8 cellular contexts compared by ENCODE assay signal in the genomic region with DNA sequence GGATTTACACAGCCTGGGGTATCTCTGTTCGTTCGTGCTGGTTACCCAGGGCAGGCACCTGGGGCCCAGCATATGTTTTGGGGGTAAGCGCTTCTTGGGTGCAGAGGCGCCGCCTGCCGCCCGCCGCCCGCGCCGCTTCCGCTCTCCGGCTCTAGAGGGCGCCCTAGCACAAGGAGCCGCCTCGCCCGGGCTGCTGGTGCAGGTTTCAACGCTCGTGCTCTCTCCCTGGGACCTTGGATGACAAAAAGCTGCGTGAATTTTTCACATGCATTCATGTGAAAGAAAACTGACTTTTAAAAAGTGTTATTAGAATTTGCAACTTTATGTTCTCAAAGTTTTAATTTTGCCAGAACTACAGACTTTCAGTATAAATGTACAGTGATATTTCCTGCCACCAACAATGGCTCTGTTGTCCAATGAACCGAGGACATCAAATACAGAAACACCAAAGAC. TPM values are rescaled to one million over a fixed set of nuclear protein-coding genes. Genes with fewer than 3 reads are reported as not detected.
A peak's percentile ranks its signal among the peaks of the same experiment; 100 is the strongest.
DNase-seq lines count a peak whose midpoint lies in the region; ATAC-seq and TF ChIP-seq lines count a peak whose summit lies in the region.

No MANE protein-coding gene starts in this region.

- H2BK12ac ChIP-seq in neuronal stem cell (ENCODE audit: low read length) = no peak overlapping the region

- no peak overlapping the region for H3K23ac ChIP-seq in neuronal stem cell (ENCODE audit: low read depth, low read length, poor library complexity)

- intact Hi-C loops in PC-9 (cut with micrococcal nuclease; ENCODE audit: unreplicated experiment) = loop anchor here (1.0 to 5.0 kb wide), 2 partner anchors 107 to 125 kb away; a partner anchor contains a TSS

- H3K9ac ChIP-seq in fibroblast of lung (ENCODE audit: insufficient read depth, low read length) (no peak overlapping the region), neuronal stem cell (ENCODE audit: low read depth, low read length, poor library complexity) (no peak overlapping the region)

- H3K9me2 ChIP-seq in PC-9 (ENCODE audit: insufficient read depth) = no peaks in the 10 kb centered on the region

- TF ChIP-seq CTCF in PC-9 (conservative IDR thresholded peaks at IDR 0.05) (peak; percentile 93), fibroblast of lung (conservative IDR thresholded peaks at IDR 0.05 in 1 of 2, IDR thresholded peaks at IDR 0.05 in 1 of 2; ENCODE audit: low read depth in 1 of 2, low read length in 2 of 2) (peak; percentile 87 to 99)

- H3K4me3 ChIP-seq in PC-9 = no peak overlapping the region
- H3K4me3 ChIP-seq in fibroblast of lung (replicated peaks in 1 of 4; ENCODE audit: control extremely low read depth in 1 of 4, insufficient read depth in 1 of 4, low read depth in 3 of 4, low read length in 4 of 4) = no peak overlapping the region
- H3K4me3 ChIP-seq in neuronal stem cell (ENCODE audit: low read length in 2 of 2) = no peak overlapping the region

- H3K4me2 ChIP-seq in PC-9 (no peak overlapping the region), fibroblast of lung (ENCODE audit: extremely low read depth, insufficient read depth, low read length) (no peak overlapping the region), neuronal stem cell (ENCODE audit: insufficient read depth, low read length, poor library complexity, severe bottlenecking) (no peak overlapping the region)

- H3K18ac ChIP-seq in neuronal stem cell (ENCODE audit: low read length) = no peak overlapping the region

- H2BK15ac ChIP-seq in neuronal stem cell (ENCODE audit: low read length) = no peak overlapping the region

- H3K4me1 ChIP-seq in PC-9 (replicated peaks; ENCODE audit: insufficient read depth) (no peaks in the 10 kb centered on the region), fibroblast of lung (ENCODE audit: control insufficient read depth, extremely low read depth, insufficient read depth, low read length) (no peaks in the 10 kb centered on the region), neuronal stem cell (ENCODE audit: control insufficient read depth in 2 of 2, insufficient read depth in 1 of 2, low read depth in 1 of 2, low read length in 2 of 2) (peaks cover 0 to 6% of the 10 kb centered on the region in 2 donors)

- in situ Hi-C loops in Caki2 (cut with HindIII; ENCODE audit: low pct_unique_long_range_greater_than_20kb, low sequenced_read_pairs) = no loop called here

- POLR2A ChIA-PET in PC-9 (lab: Charles Lee; ENCODE audit: unreplicated experiment) = no interaction called here

- ATAC-seq in GM19395 (IDR thresholded peaks at IDR 0.05; ENCODE audit: unreplicated experiment) (peak; percentile 92), HG03439 (IDR thresholded peaks at IDR 0.05; ENCODE audit: unreplicated experiment) (peak; percentile 84)

- WGBS in neuronal stem cell (ENCODE audit: extremely low coverage in 2 of 2, insufficient read length in 2 of 2, insufficient replicate concordance in 1 of 2), 2 donors = no CpG with 5 or more reads among the region's 21 CpGs

- no peak overlapping the region for H3K27ac ChIP-seq in PC-9
- H3K27ac ChIP-seq in fibroblast of lung (ENCODE audit: insufficient read depth, low read length) = no peak overlapping the region
- H3K27ac ChIP-seq in neuronal stem cell (replicated peaks; ENCODE audit: low read length) = no peak overlapping the region

- H3K27me3 ChIP-seq in PC-9 (ENCODE audit: insufficient read depth, low read depth) = peaks cover 7% of the 10 kb centered on the region; the same call in 1 of the 2 replicates
- H3K27me3 ChIP-seq in fibroblast of lung (ENCODE audit: control insufficient read depth, insufficient read depth, low read length) = no peaks in the 10 kb centered on the region
- H3K27me3 ChIP-seq in neuronal stem cell (ENCODE audit: control insufficient read depth in 3 of 3, insufficient read depth in 3 of 3, low read depth in 1 of 3, low read length in 3 of 3) = peaks cover 0 to 18% (median 0%) of the 10 kb centered on the region in 3 experiments

- H2AFZ ChIP-seq in PC-9 (no peak overlapping the region), fibroblast of lung (ENCODE audit: low read length) (no peak overlapping the region), neuronal stem cell (ENCODE audit: low read length) (peak overlapping the region; percentile 75)

- H3K79me2 ChIP-seq in PC-9 (ENCODE audit: low read depth) (no peaks in the 10 kb centered on the region), fibroblast of lung (ENCODE audit: control insufficient read depth, insufficient read depth, low read length) (no peaks in the 10 kb centered on the region)

- H4K8ac ChIP-seq in neuronal stem cell (ENCODE audit: low read depth, low read length) = no peak overlapping the region

- DNase-seq in Caki2 (ENCODE audit: low read depth) = peak; percentile 46
- DNase-seq in PC-9 = peak in 1 of 2 experiments; percentile 64
- peak; percentile 85 to 90 for DNase-seq in activated T-cell treated with anti-CD3 and anti-CD28 coated beads, Interleukin-2, amount 50 U/mL, for 48 hours
- DNase-seq in fibroblast of lung (ENCODE audit: low read depth in 2 of 2) = peak; percentile 13 to 45
- peak; percentile 68 for DNase-seq in neuronal stem cell (ENCODE audit: low spot score)
- DNase-seq in superior temporal gyrus (ENCODE audit: extremely low spot score) = peak; percentile 89

- H2AK5ac ChIP-seq in neuronal stem cell (ENCODE audit: low read depth, low read length) = no peak overlapping the region

- H3K14ac ChIP-seq in neuronal stem cell (ENCODE audit: low read length) = no peak overlapping the region

- no peak overlapping the region for H4K91ac ChIP-seq in neuronal stem cell (ENCODE audit: low read depth, low read length, poor library complexity)

- no TSS peak for BruUV-seq in PC-9 (replicated peaks; lab: Mats Ljungman, UMichigan)

- no peaks in the 10 kb centered on the region for H3K79me1 ChIP-seq in neuronal stem cell (ENCODE audit: low read depth, low read length)

- H3K4ac ChIP-seq in neuronal stem cell (ENCODE audit: low read length) = no peak overlapping the region

- no peak overlapping the region for H2BK120ac ChIP-seq in neuronal stem cell (ENCODE audit: low read depth, low read length)

- CTCF ChIA-PET in PC-9 (lab: Charles Lee) = no interaction called here

- H4K20me1 ChIP-seq in PC-9 (ENCODE audit: insufficient read depth) (no peaks in the 10 kb centered on the region), fibroblast of lung (ENCODE audit: control insufficient read depth, extremely low read depth, insufficient read depth, low read length) (no peaks in the 10 kb centered on the region)

- H3F3A ChIP-seq in PC-9 (ENCODE audit: insufficient read depth, low read depth) = no peaks in the 10 kb centered on the region

- H3K9me3 ChIP-seq in PC-9 (ENCODE audit: insufficient read depth, low read depth) (no peaks in the 10 kb centered on the region), fibroblast of lung (ENCODE audit: control insufficient read depth, insufficient read depth, low read depth, low read length) (no peaks in the 10 kb centered on the region), neuronal stem cell (replicated peaks in 1 of 2; ENCODE audit: control insufficient read depth in 2 of 2, insufficient read depth in 1 of 2, low read depth in 1 of 2, low read length in 2 of 2) (no peaks in the 10 kb centered on the region)

- H3K36me3 ChIP-seq in PC-9 (ENCODE audit: low read depth) (no peaks in the 10 kb centered on the region), fibroblast of lung (ENCODE audit: control insufficient read depth, insufficient read depth, low read length) (no peaks in the 10 kb centered on the region), neuronal stem cell (replicated peaks in 1 of 2; ENCODE audit: control insufficient read depth in 2 of 2, insufficient read depth in 2 of 2, low read length in 2 of 2) (no peaks in the 10 kb centered on the region)

- no peak overlapping the region for H2BK5ac ChIP-seq in neuronal stem cell (ENCODE audit: low read length)

RNA-seq across cellular contexts. Expression of a gene that starts 32.5 kb away (rescaled TPM):
- not detected in 2 replicates for total RNA-seq in Caki2 (2014; rRNA removed; shearing (Covaris generic); ENCODE audit: low replicate concordance)
- total RNA-seq in PC-9 (2021) (not detected in 2 replicates), fibroblast of lung (not detected in 2 replicates)
- 0.01 TPM in 1 of 2 replicates, not detected in the other for polyA plus RNA-seq in fibroblast of lung
- polyA plus RNA-seq in fibroblast of lung (2012) = not detected in 2 replicates
- not detected in 2 replicates for polyA minus RNA-seq in fibroblast of lung (ENCODE audit: low replicate concordance)
- 0.17 TPM for polyA plus RNA-seq in neuronal stem cell (2013, experiment 1 of 2)
- 0.19 TPM for polyA plus RNA-seq in neuronal stem cell (2013, experiment 2 of 2)
